In genomic region chr12:56152756-56153137, GRCh38 we compare ENCODE assay signal across 8 cellular contexts. TPM values are rescaled to one million over a fixed set of nuclear protein-coding genes. Genes with fewer than 3 reads are reported as not detected.
A peak's percentile ranks its signal among the peaks of the same experiment; 100 is the strongest.
DNase-seq lines count a peak whose midpoint lies in the region; ATAC-seq, FAIRE-seq and TF ChIP-seq lines count a peak whose summit lies in the region.

No MANE protein-coding gene starts in this region.

- in situ Hi-C loops in KBM-7 (cut with MboI; ENCODE audit: low pct_unique_long_range_greater_than_20kb, low sequenced_read_pairs) = no loop called here

- intact Hi-C loops in pancreas (cut with DNase I) = no loop called here
- intact Hi-C loops in sciatic nerve (cut with DNase I) = no loop called here

- no peak for FAIRE-seq in pancreas (lab: Jason Lieb, UNC)

- H3K36me3 ChIP-seq in DOHH2 (ENCODE audit: control insufficient read depth, low read length) (peaks cover 26% of the 10 kb centered on the region), Peyer's patch (no peaks in the 10 kb centered on the region), pancreas (no peaks in the 10 kb centered on the region)

- H3K4me3 ChIP-seq in DOHH2 (ENCODE audit: low read length) (peak overlapping the region; percentile 94), Peyer's patch (peak overlapping the region; percentile 43 to 82 (median 56)), epithelial cell of esophagus (ENCODE audit: low read length) (peak overlapping the region; percentile 82), pancreas (peak overlapping the region; percentile 15 to 59 (median 55))

- H3K27ac ChIP-seq in DOHH2 (ENCODE audit: low read depth, low read length) = no peak overlapping the region
- peak overlapping the region; percentile 84 to 98 (median 90) for H3K27ac ChIP-seq in Peyer's patch
- peak overlapping the region in 1 of 4 donors; percentile 96 for H3K27ac ChIP-seq in pancreas

- peaks cover 33% of the 10 kb centered on the region for H3K79me2 ChIP-seq in DOHH2 (ENCODE audit: control insufficient read depth, low read length)

- H3K9me2 ChIP-seq in DOHH2 (replicated peaks; ENCODE audit: control insufficient read depth, low read length) = no peaks in the 10 kb centered on the region

- ATAC-seq in pancreas (no peak), sciatic nerve (no peak), HG02938 (IDR thresholded peaks at IDR 0.05; ENCODE audit: unreplicated experiment) (no peak)

- H3K27me3 ChIP-seq in DOHH2 (ENCODE audit: control insufficient read depth, low read length) = no peaks in the 10 kb centered on the region
- no peaks in the 10 kb centered on the region for H3K27me3 ChIP-seq in Peyer's patch
- H3K27me3 ChIP-seq in pancreas = no peaks in the 10 kb centered on the region

- peak overlapping the region; percentile 98 for H3K4me2 ChIP-seq in DOHH2 (ENCODE audit: low read length)

- no peaks in the 10 kb centered on the region for H4K20me1 ChIP-seq in DOHH2 (ENCODE audit: control insufficient read depth, insufficient read depth, low read depth, low read length)

- TF ChIP-seq CTCF in DOHH2 (IDR thresholded peaks at IDR 0.05; ENCODE audit: low read depth, low read length, poor library complexity, severe bottlenecking) (no peak), Peyer's patch (IDR thresholded peaks at IDR 0.05) (no peak), epithelial cell of esophagus (IDR thresholded peaks at IDR 0.05; ENCODE audit: insufficient read depth, low read depth, low read length, missing control alignments) (no peak), pancreas (IDR thresholded peaks at IDR 0.05) (no peak)

- H3F3A ChIP-seq in DOHH2 (ENCODE audit: control insufficient read depth, insufficient read depth) = peaks cover 5% of the 10 kb centered on the region; the same call in 1 of the 2 replicates

- H3K4me1 ChIP-seq in DOHH2 (ENCODE audit: control insufficient read depth, low read length) = peaks cover 34% of the 10 kb centered on the region
- peaks cover 0 to 26% (median 6%) of the 10 kb centered on the region in 4 donors for H3K4me1 ChIP-seq in Peyer's patch
- peaks cover 5 to 15% (median 8%) of the 10 kb centered on the region in 3 donors for H3K4me1 ChIP-seq in pancreas

- DNase-seq in Peyer's patch = no peak
- DNase-seq in epithelial cell of esophagus (ENCODE audit: low read depth) = no peak
- DNase-seq in pancreas = no peak
- no peak for DNase-seq in KBM-7
- no peak for DNase-seq in sciatic nerve (ENCODE audit: low spot score)
- DNase-seq in NCI-H1092 treated with DMSO at 0.1 percent for 48 hours (lab: John Stamatoyannopoulos, UW) = no peak

- no peak for TF ChIP-seq POLR2A in Peyer's patch (IDR thresholded peaks at IDR 0.05)

- H3K9me3 ChIP-seq in DOHH2 (ENCODE audit: control insufficient read depth, insufficient read depth, low read length) (no peaks in the 10 kb centered on the region), Peyer's patch (no peaks in the 10 kb centered on the region), pancreas (no peaks in the 10 kb centered on the region)

- WGBS in pancreas, 2 donors = 11 to 16% methylated on average over 7 of the region's 7 CpGs

RNA-seq across cellular contexts. Expression of gene MYL6B, which starts 0.4 kb away (rescaled TPM):
- total RNA-seq in Peyer's patch (10 to 100 TPM; 16.0 to 46.2 (median 21.3) TPM), pancreas (10 to 100 TPM in 5 of 6 donors, 1 to 10 TPM in 1; 6.7 to 18.2 (median 14.7) TPM), sciatic nerve (40.0 TPM)
- polyA plus RNA-seq in pancreas = 10 to 100 TPM; 39.3 to 65.9 TPM

RNA-seq across cellular contexts. Expression of gene MYL6, which starts 5.4 kb away (rescaled TPM):
- total RNA-seq in Peyer's patch = 1,000 to 10,000 TPM; 1,247 to 1,872 (median 1,541) TPM
- total RNA-seq in pancreas = 100 to 1,000 TPM; 270 to 669 (median 431) TPM
- polyA plus RNA-seq in pancreas = 1,000 to 10,000 TPM in 1 of 2 donors, 100 to 1,000 TPM in 1; 887 to 1,217 TPM
- total RNA-seq in sciatic nerve = 993 TPM

RNA-seq across cellular contexts. Expression of gene ESYT1, which starts 24.7 kb away (rescaled TPM):
- total RNA-seq in Peyer's patch (10 to 100 TPM; 36.3 to 62.7 (median 53.2) TPM), pancreas (10 to 100 TPM; 42.8 to 55.1 (median 46.5) TPM), sciatic nerve (85.9 TPM)
- 10 to 100 TPM; 22.5 to 40.2 TPM for polyA plus RNA-seq in pancreas

RNA-seq across cellular contexts. Expression of gene ZC3H10, which starts 34.7 kb away (rescaled TPM):
- total RNA-seq in Peyer's patch (1 to 10 TPM; 2.0 to 5.5 (median 3.8) TPM), pancreas (1 to 10 TPM; 2.6 to 4.1 (median 3.2) TPM), sciatic nerve (9.0 TPM)
- polyA plus RNA-seq in pancreas = 1 to 10 TPM; 1.9 to 3.0 TPM

RNA-seq across cellular contexts. Expression of gene RPL41, which starts 36.3 kb away (rescaled TPM):
- total RNA-seq in Peyer's patch = 1,000 to 10,000 TPM; 1,852 to 2,996 (median 2,194) TPM
- 1,000 to 10,000 TPM; 2,275 to 3,960 (median 2,741) TPM for total RNA-seq in pancreas
- 1,000 to 10,000 TPM; 1,821 to 3,381 TPM for polyA plus RNA-seq in pancreas
- 2,818 TPM for total RNA-seq in sciatic nerve
